ENCODE assay signal across 17 cellular contexts in genomic region chr2:109648041-109648527, GRCh38. TPM values are rescaled to one million over a fixed set of nuclear protein-coding genes. Genes with fewer than 3 reads are reported as not detected.
DNase-seq lines count a peak whose midpoint lies in the region; TF ChIP-seq lines count a peak whose summit lies in the region.
"Had no signal": no experiment of that assay in that cellular context is flagged by ENCODE, and none has a peak within 500 bp of the region (broad histone marks: within the 10 kb centered on the region; RNA-seq: fewer than 3 reads in every experiment).

No MANE protein-coding gene starts in this region.

- no peak overlapping the region for H3K23ac ChIP-seq in mesenchymal stem cell (ENCODE audit: low read length in 2 of 2)

- H4K91ac ChIP-seq in mesenchymal stem cell (ENCODE audit: low read length), result no peak overlapping the region

- H2BK15ac ChIP-seq in mesenchymal stem cell (ENCODE audit: low read depth, poor library complexity, severe bottlenecking), result no peak overlapping the region

- H3K4me3 ChIP-seq in breast epithelium (no peak overlapping the region), brain microvascular endothelial cell (ENCODE audit: low read depth, low read length) (no peak overlapping the region), mesenchymal stem cell (ENCODE audit: insufficient read depth in 1 of 2, low read depth in 1 of 2, low read length in 2 of 2) (peak overlapping the region in 1 of 2 experiments; percentile 62)
- H3K4me3 ChIP-seq: psoas muscle had no signal

- peak overlapping the region; percentile 67 for H3K9ac ChIP-seq in mesenchymal stem cell (ENCODE audit: low read length)
- H3K9ac ChIP-seq: KMS-11 had no signal

- H2AK5ac ChIP-seq in mesenchymal stem cell (ENCODE audit: low read length, severe bottlenecking), result no peak overlapping the region

- no peak overlapping the region for H2BK120ac ChIP-seq in mesenchymal stem cell (ENCODE audit: low read depth, low read length)

- H3K9me3 Mint-ChIP-seq in MCF 10A (ENCODE audit: unreplicated experiment) (no peaks in the 10 kb centered on the region), type B pancreatic cell (peaks cover 4% of the 10 kb centered on the region)

- in situ Hi-C loops in brain microvascular endothelial cell (cut with HindIII; ENCODE audit: low pct_ligation_motif_present, low sequenced_read_pairs), result no loop called here

- H2AFZ ChIP-seq in mesenchymal stem cell (ENCODE audit: low read depth, low read length), result no peak overlapping the region

- intact Hi-C loops in breast epithelium (cut with DNase I; ENCODE audit: low total_unique reads) (no loop called here), MCF 10A (cut with micrococcal nuclease) (no loop called here)

- DNase-seq in breast epithelium (ENCODE audit: low spot score in 2 of 2) (peak in 1 of 2 donors; percentile 39), MCF 10A (ENCODE audit: unreplicated experiment) (no peak), brain microvascular endothelial cell (peak; percentile 11), mesenchymal stem cell (peak; percentile 29), NCI-H1092 treated with DMSO at 0.1 percent for 48 hours (lab: John Stamatoyannopoulos, UW) (no peak), T-helper 1 cell (no peak), 8988T (no peak), type B pancreatic cell (ENCODE audit: extremely low spot score, unreplicated experiment) (no peak)
- DNase-seq: activated gamma-delta T cell; COR-L47; effector memory CD4-positive, alpha-beta T cell; kidney; NCI-H146; NCI-H510A; psoas muscle had no signal

- H3K36me3 Mint-ChIP-seq in MCF 10A (ENCODE audit: insufficient read depth, unreplicated experiment) (no peaks in the 10 kb centered on the region), type B pancreatic cell (no peaks in the 10 kb centered on the region)

- H3K4me1 Mint-ChIP-seq in MCF 10A (ENCODE audit: insufficient read depth, unreplicated experiment) (no peaks in the 10 kb centered on the region), type B pancreatic cell (ENCODE audit: unreplicated experiment) (peaks cover 31% of the 10 kb centered on the region)

- 91% methylated on average over 8 of the region's 8 CpGs for WGBS in mesenchymal stem cell

- no peaks in the 10 kb centered on the region for H3K79me1 ChIP-seq in mesenchymal stem cell (replicated peaks; ENCODE audit: low read length, poor library complexity, severe bottlenecking)

- TF ChIP-seq CTCF in breast epithelium (IDR thresholded peaks at IDR 0.05), result no peak
- TF ChIP-seq CTCF in MCF 10A (IDR thresholded peaks at IDR 0.05; ENCODE audit: unreplicated experiment), result no peak
- TF ChIP-seq CTCF in brain microvascular endothelial cell (IDR thresholded peaks at IDR 0.05; ENCODE audit: low read depth, low read length, missing control alignments), result no peak
- TF ChIP-seq CTCF in type B pancreatic cell (conservative IDR thresholded peaks at IDR 0.05), result no peak

- H3K27me3 Mint-ChIP-seq in MCF 10A (ENCODE audit: insufficient read depth, unreplicated experiment) (no peaks in the 10 kb centered on the region), type B pancreatic cell (no peaks in the 10 kb centered on the region)

- BruUV-seq in MCF 10A (replicated peaks; lab: Mats Ljungman, UMichigan), result no TSS peak

- H2BK12ac ChIP-seq in mesenchymal stem cell (ENCODE audit: low read length in 2 of 2), result peak overlapping the region in 1 of 2 experiments; percentile 39

- no peak overlapping the region for H2BK5ac ChIP-seq in mesenchymal stem cell (ENCODE audit: low read depth, low read length, poor library complexity, severe bottlenecking)

- H3K18ac ChIP-seq in mesenchymal stem cell (ENCODE audit: low read depth in 1 of 2, low read length in 2 of 2), result no peak overlapping the region

- TF ChIP-seq POLR2A in breast epithelium (IDR thresholded peaks at IDR 0.05), result no peak

- no peaks in the 10 kb centered on the region for H3K9me3 ChIP-seq in breast epithelium
- no peaks in the 10 kb centered on the region for H3K9me3 ChIP-seq in mesenchymal stem cell (ENCODE audit: control insufficient read depth, low read length)
- H3K9me3 ChIP-seq: psoas muscle had no signal

- no peaks in the 10 kb centered on the region for H3K36me3 ChIP-seq in breast epithelium
- no peaks in the 10 kb centered on the region for H3K36me3 ChIP-seq in brain microvascular endothelial cell (replicated peaks)
- no peaks in the 10 kb centered on the region for H3K36me3 ChIP-seq in mesenchymal stem cell (ENCODE audit: control insufficient read depth in 1 of 2, insufficient read depth in 2 of 2, low read depth in 1 of 2, low read length in 2 of 2)

- H3K4me2 ChIP-seq in mesenchymal stem cell (ENCODE audit: low read length, poor library complexity, severe bottlenecking), result no peak overlapping the region
- H3K4me2 ChIP-seq: KMS-11 had no signal

- CTCF ChIA-PET in MCF 10A (lab: Yijun Ruan, JAX), result no interaction called here

- H3K4me3 Mint-ChIP-seq in MCF 10A (ENCODE audit: unreplicated experiment), result no peak overlapping the region
- H3K4me3 Mint-ChIP-seq in type B pancreatic cell, result no peak overlapping the region

- no peak overlapping the region for H3K4ac ChIP-seq in mesenchymal stem cell (ENCODE audit: low read depth in 1 of 2, low read length in 2 of 2)

- no peaks in the 10 kb centered on the region for H3K27me3 ChIP-seq in breast epithelium
- H3K27me3 ChIP-seq in brain microvascular endothelial cell (replicated peaks), result no peaks in the 10 kb centered on the region
- no peaks in the 10 kb centered on the region for H3K27me3 ChIP-seq in mesenchymal stem cell (ENCODE audit: control insufficient read depth in 1 of 2, insufficient read depth in 1 of 2, low read length in 2 of 2)

- H3K27ac ChIP-seq in breast epithelium, result peak overlapping the region; percentile 35 to 71
- H3K27ac ChIP-seq in brain microvascular endothelial cell, result no peak overlapping the region
- H3K27ac ChIP-seq in mesenchymal stem cell (ENCODE audit: low read length, poor library complexity, severe bottlenecking), result peak overlapping the region; percentile 33
- H3K27ac ChIP-seq: KMS-11, psoas muscle had no signal

- POLR2A ChIA-PET in MCF 10A (lab: Yijun Ruan, JAX), result no interaction called here

- peak overlapping the region; percentile 29 for H4K8ac ChIP-seq in mesenchymal stem cell (ENCODE audit: low read length)

- H3K27ac Mint-ChIP-seq in MCF 10A (ENCODE audit: low read depth, unreplicated experiment), result no peak overlapping the region
- no peak overlapping the region for H3K27ac Mint-ChIP-seq in type B pancreatic cell

- no peak overlapping the region for H3K14ac ChIP-seq in mesenchymal stem cell (ENCODE audit: low read length in 2 of 2)

- H3K4me1 ChIP-seq in breast epithelium (peaks cover 0 to 16% of the 10 kb centered on the region in 2 donors), mesenchymal stem cell (ENCODE audit: control insufficient read depth, insufficient read depth, low read depth, low read length) (peaks cover 11% of the 10 kb centered on the region)
- H3K4me1 ChIP-seq: psoas muscle had no signal

RNA-seq across cellular contexts. Expression of gene SOWAHC, which starts 33.9 kb away (rescaled TPM):
- total RNA-seq in breast epithelium, result 10 to 100 TPM in 2 of 3 donors, 1 to 10 TPM in 1; 9.1 to 18.4 (median 14.7) TPM
- total RNA-seq in MCF 10A (2022), result 25.6 and 35.3 TPM in 2 replicates
- 5.7 TPM for polyA plus RNA-seq in mesenchymal stem cell (2013, experiment 1 of 2)
- polyA plus RNA-seq in mesenchymal stem cell (2013, experiment 2 of 2), result 6.0 TPM
- total RNA-seq in type B pancreatic cell (ENCODE audit: low replicate concordance), result 15.5 and 25.6 TPM in 2 replicates
- total RNA-seq: OCI-LY7 had no signal

RNA-seq across cellular contexts. Expression of gene SEPTIN10, which starts 34.3 kb away (rescaled TPM):
- total RNA-seq in breast epithelium, result 100 to 1,000 TPM in 2 of 3 donors, 10 to 100 TPM in 1; 93.5 to 116 (median 100) TPM
- 78.9 and 105 TPM in 2 replicates for total RNA-seq in MCF 10A (2022)
- polyA plus RNA-seq in mesenchymal stem cell (2013, experiment 1 of 2), result 59.2 TPM
- polyA plus RNA-seq in mesenchymal stem cell (2013, experiment 2 of 2), result 61.1 TPM
- total RNA-seq in type B pancreatic cell (ENCODE audit: low replicate concordance), result 40.9 and 76.7 TPM in 2 replicates
- total RNA-seq: OCI-LY7 had no signal

Comparison
In these comparisons a context has a peak if more than half of its experiments do, and no peak if none do; other contexts are left out.
1. DNase-seq: peak in brain microvascular endothelial cell (single experiment) and mesenchymal stem cell (single experiment); none in MCF 10A (single experiment), NCI-H1092 treated with DMSO at 0.1 percent for 48 hours (single experiment), T-helper 1 cell (0 of 5), 8988T (single experiment) and type B pancreatic cell (single experiment).